In the genomic region with DNA sequence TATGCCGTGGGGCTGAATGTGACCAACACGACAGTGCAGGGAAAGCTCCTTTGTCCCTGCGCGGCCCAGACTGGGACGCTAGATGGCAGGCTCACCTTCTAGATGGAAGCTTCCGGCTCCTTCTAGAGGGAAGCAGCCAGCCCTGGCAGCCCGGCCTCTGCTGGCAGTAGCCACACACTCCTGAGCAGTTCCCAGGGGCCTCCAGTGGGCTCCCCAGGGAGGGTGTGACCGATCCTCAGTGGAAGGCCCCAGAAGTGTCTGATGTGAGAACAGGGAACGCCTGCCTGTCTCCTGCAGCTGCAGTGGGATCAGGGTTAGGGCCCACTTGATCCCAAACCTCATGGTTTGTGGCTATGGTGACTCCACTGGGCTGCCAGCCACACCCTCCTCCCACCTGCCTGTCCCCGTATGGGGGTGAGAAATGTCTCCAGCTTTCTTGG, we compare ENCODE assay signal across 8 cellular contexts. TPM values are rescaled to one million over a fixed set of nuclear protein-coding genes. Genes with fewer than 3 reads are reported as not detected.
DNase-seq lines count a peak whose midpoint lies in the region; ATAC-seq and TF ChIP-seq lines count a peak whose summit lies in the region.

No MANE protein-coding gene starts in this region.

- H3K4me2 ChIP-seq in fibroblast of lung (ENCODE audit: extremely low read depth, insufficient read depth, low read length) (no peak overlapping the region), neuronal stem cell (ENCODE audit: insufficient read depth, low read length, poor library complexity, severe bottlenecking) (no peak overlapping the region)

- ATAC-seq in activated T-cell treated with anti-CD3 and anti-CD28 coated beads, Interleukin-2, amount 50 U/mL, for 4 hours, result peak; percentile 100

- H2BK120ac ChIP-seq in neuronal stem cell (ENCODE audit: low read depth, low read length), result no peak overlapping the region

- H4K91ac ChIP-seq in neuronal stem cell (ENCODE audit: low read depth, low read length, poor library complexity), result no peak overlapping the region

- peaks cover 2% of the 10 kb centered on the region for H3K4me1 Mint-ChIP-seq in activated T-cell treated with anti-CD3 and anti-CD28 coated beads, Interleukin-2, amount 50 U/mL, for 4 hours (ENCODE audit: low read depth)

- no peak overlapping the region for H2BK15ac ChIP-seq in neuronal stem cell (ENCODE audit: low read length)

- H3K9me3 ChIP-seq in Peyer's patch (no peaks in the 10 kb centered on the region), fibroblast of lung (ENCODE audit: control insufficient read depth, insufficient read depth, low read depth, low read length) (no peaks in the 10 kb centered on the region), neuronal stem cell (replicated peaks in 1 of 2; ENCODE audit: control insufficient read depth in 2 of 2, insufficient read depth in 1 of 2, low read depth in 1 of 2, low read length in 2 of 2) (peaks cover 0 to 4% of the 10 kb centered on the region in 2 donors)

- no peak overlapping the region for H3K14ac ChIP-seq in neuronal stem cell (ENCODE audit: low read length)

- no peaks in the 10 kb centered on the region for H4K20me1 ChIP-seq in fibroblast of lung (ENCODE audit: control insufficient read depth, extremely low read depth, insufficient read depth, low read length)

- H3K27me3 ChIP-seq in Peyer's patch, result no peaks in the 10 kb centered on the region
- peaks cover 10% of the 10 kb centered on the region for H3K27me3 ChIP-seq in fibroblast of lung (ENCODE audit: control insufficient read depth, insufficient read depth, low read length)
- peaks cover 0 to 4% (median 0%) of the 10 kb centered on the region in 3 experiments for H3K27me3 ChIP-seq in neuronal stem cell (ENCODE audit: control insufficient read depth in 3 of 3, insufficient read depth in 3 of 3, low read depth in 1 of 3, low read length in 3 of 3)

- no peak overlapping the region for H4K8ac ChIP-seq in neuronal stem cell (ENCODE audit: low read depth, low read length)

- DNase-seq in ELF-1 (ENCODE audit: low read depth, low spot score) (peak; percentile 86), GOT3 (lab: John Stamatoyannopoulos, UW) (peak; percentile 46), Peyer's patch (peak; percentile 67 to 93 (median 84)), fibroblast of lung (ENCODE audit: low read depth in 2 of 2) (peak; percentile 54 to 77), neuronal stem cell (ENCODE audit: low spot score) (peak; percentile 74), stromal cell of bone marrow (ENCODE audit: low read depth) (peak; percentile 61)
- peak; percentile 70 for DNase-seq in activated T-cell treated with anti-CD3 and anti-CD28 coated beads, Interleukin-2, amount 50 U/mL, for 4 hours

- H3K23ac ChIP-seq in neuronal stem cell (ENCODE audit: low read depth, low read length, poor library complexity), result no peak overlapping the region

- no peak overlapping the region for H3K4me3 Mint-ChIP-seq in activated T-cell treated with anti-CD3 and anti-CD28 coated beads, Interleukin-2, amount 50 U/mL, for 4 hours

- H3K36me3 Mint-ChIP-seq in activated T-cell treated with anti-CD3 and anti-CD28 coated beads, Interleukin-2, amount 50 U/mL, for 4 hours (ENCODE audit: insufficient read depth), result no peaks in the 10 kb centered on the region

- no CpG with 5 or more reads among the region's 10 CpGs for WGBS in neuronal stem cell (ENCODE audit: extremely low coverage in 2 of 2, insufficient read length in 2 of 2, insufficient replicate concordance in 1 of 2), 2 donors

- no peak overlapping the region for H3K9ac ChIP-seq in fibroblast of lung (ENCODE audit: insufficient read depth, low read length)
- H3K9ac ChIP-seq in neuronal stem cell (ENCODE audit: low read depth, low read length, poor library complexity), result no peak overlapping the region

- H2AFZ ChIP-seq in fibroblast of lung (ENCODE audit: low read length) (no peak overlapping the region), neuronal stem cell (ENCODE audit: low read length) (peak overlapping the region; percentile 93)

- H3K4me3 ChIP-seq in Peyer's patch (no peak overlapping the region), fibroblast of lung (replicated peaks in 1 of 4; ENCODE audit: control extremely low read depth in 1 of 4, insufficient read depth in 1 of 4, low read depth in 3 of 4, low read length in 4 of 4) (no peak overlapping the region), neuronal stem cell (ENCODE audit: low read length in 2 of 2) (no peak overlapping the region)

- peak; percentile 67 for TF ChIP-seq CTCF in LNCAP (IDR thresholded peaks at IDR 0.05)
- TF ChIP-seq CTCF in Peyer's patch (IDR thresholded peaks at IDR 0.05), result peak; percentile 28 to 92 (median 85)
- TF ChIP-seq CTCF in fibroblast of lung (conservative IDR thresholded peaks at IDR 0.05 in 1 of 2, IDR thresholded peaks at IDR 0.05 in 1 of 2; ENCODE audit: low read depth in 1 of 2, low read length in 2 of 2), result peak; percentile 88 to 95

- no peaks in the 10 kb centered on the region for H3K79me2 ChIP-seq in fibroblast of lung (ENCODE audit: control insufficient read depth, insufficient read depth, low read length)

- H3K4me1 ChIP-seq in Peyer's patch (no peaks in the 10 kb centered on the region), fibroblast of lung (ENCODE audit: control insufficient read depth, extremely low read depth, insufficient read depth, low read length) (no peaks in the 10 kb centered on the region), neuronal stem cell (ENCODE audit: control insufficient read depth in 2 of 2, insufficient read depth in 1 of 2, low read depth in 1 of 2, low read length in 2 of 2) (peaks cover 0 to 2% of the 10 kb centered on the region in 2 donors)

- no peak overlapping the region for H2BK12ac ChIP-seq in neuronal stem cell (ENCODE audit: low read length)

- no peak for TF ChIP-seq POLR2A in Peyer's patch (IDR thresholded peaks at IDR 0.05)

- H3K9me3 Mint-ChIP-seq in activated T-cell treated with anti-CD3 and anti-CD28 coated beads, Interleukin-2, amount 50 U/mL, for 4 hours, result no peaks in the 10 kb centered on the region

- H3K18ac ChIP-seq in neuronal stem cell (ENCODE audit: low read length), result peak overlapping the region; percentile 38

- no peaks in the 10 kb centered on the region for H3K36me3 ChIP-seq in Peyer's patch
- no peaks in the 10 kb centered on the region for H3K36me3 ChIP-seq in fibroblast of lung (ENCODE audit: control insufficient read depth, insufficient read depth, low read length)
- H3K36me3 ChIP-seq in neuronal stem cell (replicated peaks in 1 of 2; ENCODE audit: control insufficient read depth in 2 of 2, insufficient read depth in 2 of 2, low read length in 2 of 2), result no peaks in the 10 kb centered on the region

- H3K79me1 ChIP-seq in neuronal stem cell (ENCODE audit: low read depth, low read length), result no peaks in the 10 kb centered on the region

- H2AK5ac ChIP-seq in neuronal stem cell (ENCODE audit: low read depth, low read length), result no peak overlapping the region

- H3K27ac ChIP-seq in Peyer's patch (no peak overlapping the region), fibroblast of lung (ENCODE audit: insufficient read depth, low read length) (no peak overlapping the region), neuronal stem cell (replicated peaks; ENCODE audit: low read length) (no peak overlapping the region)

- H2BK5ac ChIP-seq in neuronal stem cell (ENCODE audit: low read length), result no peak overlapping the region

- no peaks in the 10 kb centered on the region for H3K27me3 Mint-ChIP-seq in activated T-cell treated with anti-CD3 and anti-CD28 coated beads, Interleukin-2, amount 50 U/mL, for 4 hours (ENCODE audit: low read depth)

- no peak overlapping the region for H3K4ac ChIP-seq in neuronal stem cell (ENCODE audit: low read length)

RNA-seq across cellular contexts. Expression of a gene that starts 48.5 kb away (rescaled TPM):
- total RNA-seq in Peyer's patch, result 10 to 100 TPM; 45.7 to 70.1 (median 53.3) TPM
- 100 to 1,000 TPM; 165 to 211 (median 185) TPM for total RNA-seq in activated T-cell treated with anti-CD3 and anti-CD28 coated beads, Interleukin-2, amount 50 U/mL, for 4 hours
- total RNA-seq in fibroblast of lung, result 55.0 and 70.4 TPM in 2 replicates
- 49.9 and 54.6 TPM in 2 replicates for polyA plus RNA-seq in fibroblast of lung
- 34.1 and 36.3 TPM in 2 replicates for polyA plus RNA-seq in fibroblast of lung (2012)
- polyA minus RNA-seq in fibroblast of lung (ENCODE audit: low replicate concordance), result 7.2 and 11.0 TPM in 2 replicates
- polyA plus RNA-seq in neuronal stem cell (2013, experiment 1 of 2), result 56.3 TPM
- polyA plus RNA-seq in neuronal stem cell (2013, experiment 2 of 2), result 58.0 TPM
